ENCODE assay signal across 18 cellular contexts in genomic region chr21:43178175-43178574, GRCh38. TPM values are rescaled to one million over a fixed set of nuclear protein-coding genes. Genes with fewer than 3 reads are reported as not detected.
"Had no signal": no experiment of that assay in that cellular context is flagged by ENCODE, and none has a peak within 500 bp of the region (broad histone marks: within the 10 kb centered on the region; RNA-seq: fewer than 3 reads in every experiment).

No MANE protein-coding gene starts in this region.

RNA-seq across cellular contexts. Expression of gene CRYAA, which starts 9.4 kb away (rescaled TPM):
- total RNA-seq: chondrocyte, colonic mucosa, dermis microvascular lymphatic vessel endothelial cell, endodermal cell, esophagus mucosa, esophagus squamous epithelium, gastrocnemius medialis, glomerular endothelial cell, heart right ventricle, kidney epithelial cell, left cardiac atrium, left ventricle myocardium inferior, lower leg skin, lung, mammary epithelial cell, mononuclear cell, mucosa of gallbladder had no signal
- polyA plus RNA-seq: heart right ventricle, keratinocyte, lung, mammary epithelial cell had no signal
